Comparison of ENCODE assay signal across 1 cellular context in genomic region chr20:43665466-43666176, GRCh38.
TF ChIP-seq lines count a peak whose summit lies in the region.

No MANE protein-coding gene starts in this region.

TF ChIP-seq in HepG2, 621 proteins besides CTCF, POLR2A, EP300 and RAD21:
- TF ChIP-seq, protein P1, sequence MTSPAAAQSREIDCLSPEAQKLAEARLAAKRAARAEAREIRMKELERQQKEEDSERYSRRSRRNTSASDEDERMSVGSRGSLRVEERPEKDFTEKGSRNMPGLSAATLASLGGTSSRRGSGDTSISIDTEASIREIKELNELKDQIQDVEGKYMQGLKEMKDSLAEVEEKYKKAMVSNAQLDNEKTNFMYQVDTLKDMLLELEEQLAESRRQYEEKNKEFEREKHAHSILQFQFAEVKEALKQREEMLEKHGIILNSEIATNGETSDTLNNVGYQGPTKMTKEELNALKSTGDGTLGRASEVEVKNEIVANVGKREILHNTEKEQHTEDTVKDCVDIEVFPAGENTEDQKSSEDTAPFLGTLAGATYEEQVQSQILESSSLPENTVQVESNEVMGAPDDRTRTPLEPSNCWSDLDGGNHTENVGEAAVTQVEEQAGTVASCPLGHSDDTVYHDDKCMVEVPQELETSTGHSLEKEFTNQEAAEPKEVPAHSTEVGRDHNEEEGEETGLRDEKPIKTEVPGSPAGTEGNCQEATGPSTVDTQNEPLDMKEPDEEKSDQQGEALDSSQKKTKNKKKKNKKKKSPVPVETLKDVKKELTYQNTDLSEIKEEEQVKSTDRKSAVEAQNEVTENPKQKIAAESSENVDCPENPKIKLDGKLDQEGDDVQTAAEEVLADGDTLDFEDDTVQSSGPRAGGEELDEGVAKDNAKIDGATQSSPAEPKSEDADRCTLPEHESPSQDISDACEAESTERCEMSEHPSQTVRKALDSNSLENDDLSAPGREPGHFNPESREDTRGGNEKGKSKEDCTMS (CRISPR knock-in tag; conservative IDR thresholded peaks at IDR 0.05), result no peak
- peak; percentile 93 for TF ChIP-seq GFI1 (CRISPR knock-in tag; IDR thresholded peaks at IDR 0.05; ENCODE audit: borderline replicate concordance)
- TF ChIP-seq KLF15 (CRISPR knock-in tag; IDR thresholded peaks at IDR 0.05; ENCODE audit: borderline replicate concordance), result no peak
- no peak for TF ChIP-seq ZNF562 (CRISPR knock-in tag; IDR thresholded peaks at IDR 0.05; ENCODE audit: borderline replicate concordance)
- TF ChIP-seq CREB3 (CRISPR knock-in tag; IDR thresholded peaks at IDR 0.05), result no peak
- no peak for TF ChIP-seq ZFP36L2 (CRISPR knock-in tag; IDR thresholded peaks at IDR 0.05)
- TF ChIP-seq, protein P2, sequence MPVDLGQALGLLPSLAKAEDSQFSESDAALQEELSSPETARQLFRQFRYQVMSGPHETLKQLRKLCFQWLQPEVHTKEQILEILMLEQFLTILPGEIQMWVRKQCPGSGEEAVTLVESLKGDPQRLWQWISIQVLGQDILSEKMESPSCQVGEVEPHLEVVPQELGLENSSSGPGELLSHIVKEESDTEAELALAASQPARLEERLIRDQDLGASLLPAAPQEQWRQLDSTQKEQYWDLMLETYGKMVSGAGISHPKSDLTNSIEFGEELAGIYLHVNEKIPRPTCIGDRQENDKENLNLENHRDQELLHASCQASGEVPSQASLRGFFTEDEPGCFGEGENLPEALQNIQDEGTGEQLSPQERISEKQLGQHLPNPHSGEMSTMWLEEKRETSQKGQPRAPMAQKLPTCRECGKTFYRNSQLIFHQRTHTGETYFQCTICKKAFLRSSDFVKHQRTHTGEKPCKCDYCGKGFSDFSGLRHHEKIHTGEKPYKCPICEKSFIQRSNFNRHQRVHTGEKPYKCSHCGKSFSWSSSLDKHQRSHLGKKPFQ (CRISPR knock-in tag; IDR thresholded peaks at IDR 0.05; ENCODE audit: insufficient replicate concordance), result peak; percentile 39
- no peak for TF ChIP-seq TEAD3 (CRISPR knock-in tag; optimal IDR thresholded peaks at IDR 0.05; ENCODE audit: borderline replicate concordance)
- no peak for TF ChIP-seq YY1 (IDR thresholded peaks at IDR 0.05; ENCODE audit: insufficient read depth, insufficient replicate concordance, low read depth, low read length)
- TF ChIP-seq PHF20 (CRISPR knock-in tag; IDR thresholded peaks at IDR 0.05), result no peak
- peak; percentile 66; the same call in 1 of the 2 replicates for TF ChIP-seq PITX1 (CRISPR knock-in tag; IDR thresholded peaks at IDR 0.05)
- TF ChIP-seq NBN (conservative IDR thresholded peaks at IDR 0.05), result no peak
- TF ChIP-seq FOXC1 (CRISPR knock-in tag; IDR thresholded peaks at IDR 0.05; ENCODE audit: borderline replicate concordance), result 0 out of 2 replicates have a peak, but pooled peaks have one; percentile 40
- no peak for TF ChIP-seq ZNF878 (CRISPR knock-in tag; IDR thresholded peaks at IDR 0.05)
- no peak for TF ChIP-seq KIAA2018 (CRISPR knock-in tag; IDR thresholded peaks at IDR 0.05; ENCODE audit: borderline replicate concordance)
- TF ChIP-seq, protein P3, sequence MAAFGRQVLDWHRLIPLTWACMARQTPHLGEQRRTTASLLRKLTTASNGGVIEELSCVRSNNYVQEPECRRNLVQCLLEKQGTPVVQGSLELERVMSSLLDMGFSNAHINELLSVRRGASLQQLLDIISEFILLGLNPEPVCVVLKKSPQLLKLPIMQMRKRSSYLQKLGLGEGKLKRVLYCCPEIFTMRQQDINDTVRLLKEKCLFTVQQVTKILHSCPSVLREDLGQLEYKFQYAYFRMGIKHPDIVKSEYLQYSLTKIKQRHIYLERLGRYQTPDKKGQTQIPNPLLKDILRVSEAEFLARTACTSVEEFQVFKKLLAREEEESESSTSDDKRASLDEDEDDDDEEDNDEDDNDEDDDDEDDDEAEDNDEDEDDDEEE (CRISPR knock-in tag; IDR thresholded peaks at IDR 0.05), result 0 out of 2 replicates have a peak, but pooled peaks have one; percentile 50
- TF ChIP-seq, protein P4, sequence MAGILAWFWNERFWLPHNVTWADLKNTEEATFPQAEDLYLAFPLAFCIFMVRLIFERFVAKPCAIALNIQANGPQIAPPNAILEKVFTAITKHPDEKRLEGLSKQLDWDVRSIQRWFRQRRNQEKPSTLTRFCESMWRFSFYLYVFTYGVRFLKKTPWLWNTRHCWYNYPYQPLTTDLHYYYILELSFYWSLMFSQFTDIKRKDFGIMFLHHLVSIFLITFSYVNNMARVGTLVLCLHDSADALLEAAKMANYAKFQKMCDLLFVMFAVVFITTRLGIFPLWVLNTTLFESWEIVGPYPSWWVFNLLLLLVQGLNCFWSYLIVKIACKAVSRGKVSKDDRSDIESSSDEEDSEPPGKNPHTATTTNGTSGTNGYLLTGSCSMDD (CRISPR knock-in tag; IDR thresholded peaks at IDR 0.05), result no peak
- no peak for TF ChIP-seq LCORL (IDR thresholded peaks at IDR 0.05)
- 0 out of 2 replicates have a peak, but pooled peaks have one; percentile 21 for TF ChIP-seq LCORL (CRISPR knock-in tag; IDR thresholded peaks at IDR 0.05)
- TF ChIP-seq HES4 (CRISPR knock-in tag; IDR thresholded peaks at IDR 0.05; ENCODE audit: borderline replicate concordance), result 0 out of 2 replicates have a peak, but pooled peaks have one; percentile 27
- no peak for TF ChIP-seq RBM39 (IDR thresholded peaks at IDR 0.05; ENCODE audit: low read depth, low read length, poor library complexity, severe bottlenecking)
- TF ChIP-seq SNAPC2 (CRISPR knock-in tag; IDR thresholded peaks at IDR 0.05), result no peak
- TF ChIP-seq ZNF230 (CRISPR knock-in tag; IDR thresholded peaks at IDR 0.05), result no peak
- no peak for TF ChIP-seq JDP2 (CRISPR knock-in tag; IDR thresholded peaks at IDR 0.05; ENCODE audit: borderline replicate concordance)
- TF ChIP-seq STAG1 (CRISPR knock-in tag; IDR thresholded peaks at IDR 0.05), result 0 out of 2 replicates have a peak, but pooled peaks have one; percentile 4
- no peak for TF ChIP-seq BORCS8-MEF2B (CRISPR knock-in tag; IDR thresholded peaks at IDR 0.05)
- no peak for TF ChIP-seq PCBP1 (IDR thresholded peaks at IDR 0.05; ENCODE audit: borderline replicate concordance, low read depth, low read length)
- no peak for TF ChIP-seq CBX5 (CRISPR knock-in tag; IDR thresholded peaks at IDR 0.05; ENCODE audit: borderline replicate concordance)
- no peak for TF ChIP-seq DPF2 (CRISPR knock-in tag; IDR thresholded peaks at IDR 0.05; ENCODE audit: borderline replicate concordance, low read depth)
- TF ChIP-seq ZNF605 (CRISPR knock-in tag; IDR thresholded peaks at IDR 0.05), result no peak
- TF ChIP-seq HNRNPL (IDR thresholded peaks at IDR 0.05; ENCODE audit: low read depth, low read length), result no peak
- TF ChIP-seq MED8 (CRISPR knock-in tag; IDR thresholded peaks at IDR 0.05; ENCODE audit: insufficient replicate concordance), result no peak
- no peak for TF ChIP-seq XRCC5 (optimal IDR thresholded peaks at IDR 0.05; ENCODE audit: low read length)
- 0 out of 2 replicates have a peak, but pooled peaks have one; percentile 17 for TF ChIP-seq FOXP4 (CRISPR knock-in tag; IDR thresholded peaks at IDR 0.05)
- TF ChIP-seq ZBTB3 (CRISPR knock-in tag; IDR thresholded peaks at IDR 0.05; ENCODE audit: borderline replicate concordance, low read depth), result no peak
- no peak for TF ChIP-seq LBX2 (CRISPR knock-in tag; IDR thresholded peaks at IDR 0.05; ENCODE audit: borderline replicate concordance)
- no peak for TF ChIP-seq ZNF253 (CRISPR knock-in tag; IDR thresholded peaks at IDR 0.05; ENCODE audit: borderline replicate concordance)
- no peak for TF ChIP-seq FIP1L1 (IDR thresholded peaks at IDR 0.05; ENCODE audit: borderline replicate concordance, insufficient read depth, low read depth, low read length)
- TF ChIP-seq ZBTB14 (CRISPR knock-in tag; IDR thresholded peaks at IDR 0.05), result no peak
- TF ChIP-seq MYC (CRISPR knock-in tag; IDR thresholded peaks at IDR 0.05; ENCODE audit: borderline replicate concordance), result 0 out of 2 replicates have a peak, but pooled peaks have one; percentile 19
